In genomic region chr13:28658796-28659610, GRCh38 we compare ENCODE assay signal across 1 cellular context.
TF ChIP-seq lines count a peak whose summit lies in the region.

Gene POMP, plus strand, starts transcription at chr13:28659130. Its CDS starts 55 bp downstream, at chr13:28659185.

TF ChIP-seq in HEK293, 187 proteins besides CTCF, POLR2A, EP300 and RAD21 (continued from another document):
- no peak for TF ChIP-seq PRDM4 (tag by site-specific recombination; IDR thresholded peaks at IDR 0.05)
- no peak for TF ChIP-seq MYNN (tag by site-specific recombination; IDR thresholded peaks at IDR 0.05; ENCODE audit: borderline replicate concordance)
- TF ChIP-seq ZNF776 (tag by site-specific recombination; IDR thresholded peaks at IDR 0.05; ENCODE audit: borderline replicate concordance): no peak
- TF ChIP-seq ZNF610 (tag by site-specific recombination; IDR thresholded peaks at IDR 0.05; ENCODE audit: borderline replicate concordance): peak; percentile 13; the same call in 1 of the 2 replicates
- TF ChIP-seq KLF7 (tag by site-specific recombination; IDR thresholded peaks at IDR 0.05; ENCODE audit: borderline replicate concordance): peak; percentile 68; the same call in 1 of the 2 replicates
- TF ChIP-seq SP2 (tag by site-specific recombination; IDR thresholded peaks at IDR 0.05): peak; percentile 89
- no peak for TF ChIP-seq OSR2 (tag by site-specific recombination; IDR thresholded peaks at IDR 0.05)
- peak; percentile 89 for TF ChIP-seq PATZ1 (tag by site-specific recombination; IDR thresholded peaks at IDR 0.05)
- TF ChIP-seq HOXC10 (CRISPR knock-in tag; IDR thresholded peaks at IDR 0.05): no peak
- TF ChIP-seq OVOL3 (tag by site-specific recombination; IDR thresholded peaks at IDR 0.05): peak; percentile 37; the same call in 1 of the 2 replicates
- TF ChIP-seq ZNF266 (tag by site-specific recombination; IDR thresholded peaks at IDR 0.05; ENCODE audit: low read depth): no peak
- peak; percentile 72 for TF ChIP-seq ZBTB17 (tag by site-specific recombination; IDR thresholded peaks at IDR 0.05)
- no peak for TF ChIP-seq ZNF433 (tag by site-specific recombination; IDR thresholded peaks at IDR 0.05; ENCODE audit: low read depth)
